Comparison of ENCODE assay signal across 8 cellular contexts in genomic region chr15:99123706-99124451, GRCh38. TPM values are rescaled to one million over a fixed set of nuclear protein-coding genes. Genes with fewer than 3 reads are reported as not detected.
A peak's percentile ranks its signal among the peaks of the same experiment; 100 is the strongest.
DNase-seq lines count a peak whose midpoint lies in the region; ATAC-seq and TF ChIP-seq lines count a peak whose summit lies in the region.

No MANE protein-coding gene starts in this region.

- TF ChIP-seq CTCF in NB4 (IDR thresholded peaks at IDR 0.05; ENCODE audit: low read depth, low read length) (no peak), CD14-positive monocyte (IDR thresholded peaks at IDR 0.05) (no peak)

- peaks cover 20% of the 10 kb centered on the region for H3K4me1 Mint-ChIP-seq in CD14-positive monocyte
- H3K4me1 Mint-ChIP-seq in activated CD4-positive, alpha-beta T cell treated with anti-CD3 and anti-CD28 coated beads for 36 hours = no peaks in the 10 kb centered on the region

- WGBS in adipose tissue, 3 donors = 16 to 26% (median 18%) methylated on average over 21 of the region's 21 CpGs

- no peaks in the 10 kb centered on the region for H3K36me3 Mint-ChIP-seq in CD14-positive monocyte
- no peaks in the 10 kb centered on the region for H3K36me3 Mint-ChIP-seq in activated CD4-positive, alpha-beta T cell treated with anti-CD3 and anti-CD28 coated beads for 36 hours (ENCODE audit: low read depth)

- intact Hi-C loops in Right ventricle myocardium inferior (cut with DNase I) = loop anchor here (5.0 kb wide), 1 partner anchor 48 kb away; no protein-coding TSS in a partner anchor
- intact Hi-C loops in CD14-positive monocyte (cut with micrococcal nuclease) = no loop called here
- intact Hi-C loops in activated CD4-positive, alpha-beta T cell treated with anti-CD3 and anti-CD28 coated beads for 36 hours (cut with DNase I, micrococcal nuclease) = no loop called here

- H3K4me3 ChIP-seq in NB4 (ENCODE audit: low read depth, low read length) = no peak overlapping the region

- ATAC-seq in Right ventricle myocardium inferior = peak; percentile 91
- ATAC-seq in activated CD4-positive, alpha-beta T cell treated with anti-CD3 and anti-CD28 coated beads for 36 hours = no peak
- no peak for ATAC-seq in HG02588 (IDR thresholded peaks at IDR 0.05; ENCODE audit: unreplicated experiment)

- TF ChIP-seq POLR2A in NB4 (IDR thresholded peaks at IDR 0.05; ENCODE audit: extremely low read depth, insufficient read length) = no peak

- H3K27ac Mint-ChIP-seq in CD14-positive monocyte = no peak overlapping the region
- H3K27ac Mint-ChIP-seq in activated CD4-positive, alpha-beta T cell treated with anti-CD3 and anti-CD28 coated beads for 36 hours = no peak overlapping the region

- peak overlapping the region in 1 of 2 donors; percentile 81 for H3K4me3 Mint-ChIP-seq in CD14-positive monocyte
- no peak overlapping the region for H3K4me3 Mint-ChIP-seq in activated CD4-positive, alpha-beta T cell treated with anti-CD3 and anti-CD28 coated beads for 36 hours

- peak overlapping the region; percentile 23 for H3K27ac ChIP-seq in adipose tissue (ENCODE audit: low read depth, low read length)

- peaks cover 1 to 9% (median 8%) of the 10 kb centered on the region in 3 donors for H3K27me3 Mint-ChIP-seq in CD14-positive monocyte (ENCODE audit: low read depth in 3 of 3)
- H3K27me3 Mint-ChIP-seq in activated CD4-positive, alpha-beta T cell treated with anti-CD3 and anti-CD28 coated beads for 36 hours = no peaks in the 10 kb centered on the region

- H3K9me3 Mint-ChIP-seq in CD14-positive monocyte = peaks cover 0 to 2% (median 0%) of the 10 kb centered on the region in 7 donors
- no peaks in the 10 kb centered on the region for H3K9me3 Mint-ChIP-seq in activated CD4-positive, alpha-beta T cell treated with anti-CD3 and anti-CD28 coated beads for 36 hours (ENCODE audit: low read depth)

- DNase-seq in DMS53 (lab: John Stamatoyannopoulos, UW) (peak; percentile 80), NB4 (ENCODE audit: low read depth) (peak; percentile 69), Right ventricle myocardium inferior (ENCODE audit: missing footprints) (peak; percentile 88), pons (ENCODE audit: low spot score) (peak; percentile 96), CD14-positive monocyte (ENCODE audit: low spot score) (no peak)
- no peak for DNase-seq in activated CD4-positive, alpha-beta T cell treated with anti-CD3 and anti-CD28 coated beads for 36 hours

- CTCF ChIA-PET in activated CD4-positive, alpha-beta T cell treated with anti-CD3 and anti-CD28 coated beads for 36 hours (lab: Charles Lee) = no interaction called here

- POLR2A ChIA-PET in activated CD4-positive, alpha-beta T cell treated with anti-CD3 and anti-CD28 coated beads for 36 hours (lab: Charles Lee) = no interaction called here

RNA-seq across cellular contexts. Expression of gene SYNM, which starts 19.0 kb away (rescaled TPM):
- polyA plus RNA-seq in adipose tissue = 10 to 100 TPM in 2 of 3 donors, 1 to 10 TPM in 1; 3.4 to 15.4 (median 11.2) TPM
- total RNA-seq in Right ventricle myocardium inferior = 311 TPM
- under 1 TPM in 1 of 2 donors, not detected in 1; 0.05 TPM for polyA plus RNA-seq in CD14-positive monocyte
- total RNA-seq in activated CD4-positive, alpha-beta T cell treated with anti-CD3 and anti-CD28 coated beads for 36 hours = under 1 TPM; 0.09 to 0.14 TPM

Comparison
In these comparisons a context has a peak if more than half of its experiments do, and no peak if none do; other contexts are left out.
1. DNase-seq: peak in DMS53 (single experiment), NB4 (single experiment), Right ventricle myocardium inferior (single experiment) and pons (single experiment); none in CD14-positive monocyte (single experiment) and activated CD4-positive, alpha-beta T cell treated with anti-CD3 and anti-CD28 coated beads for 36 hours (single experiment).
2. RNA of gene SYNM, which starts 19.0 kb away (total RNA-seq): 311 TPM in Right ventricle myocardium inferior (single experiment); 0.09 to 0.14 TPM in activated CD4-positive, alpha-beta T cell treated with anti-CD3 and anti-CD28 coated beads for 36 hours; every median in the first group is over 100 times any median in the second.